1 cellular context compared by ENCODE assay signal in genomic region chr16:10738231-10739077, GRCh38.
TF ChIP-seq lines count a peak whose summit lies in the region.

No MANE protein-coding gene starts in this region.

TF ChIP-seq in GM12878, 131 proteins besides CTCF, POLR2A, EP300 and RAD21 (continued from another document and continues in another):
- TF ChIP-seq IRF5 (IDR thresholded peaks at IDR 0.05; ENCODE audit: borderline replicate concordance) (no peak), ZNF622 (IDR thresholded peaks at IDR 0.05) (no peak), FOS (IDR thresholded peaks at IDR 0.05; ENCODE audit: borderline replicate concordance, extremely low read depth, insufficient read length) (no peak), SMAD5 (IDR thresholded peaks at IDR 0.05; ENCODE audit: low read depth) (no peak), CREM (IDR thresholded peaks at IDR 0.05; ENCODE audit: low read depth) (peak; percentile 73), E2F8 (IDR thresholded peaks at IDR 0.05; ENCODE audit: low read depth, partially characterized antibody) (no peak), HDAC6 (IDR thresholded peaks at IDR 0.05; ENCODE audit: unreplicated experiment) (no peak), MXI1 (IDR thresholded peaks at IDR 0.05; ENCODE audit: low read depth, low read length) (no peak), ZNF274 (IDR thresholded peaks at IDR 0.05; ENCODE audit: insufficient read depth, insufficient read length) (no peak), EED (IDR thresholded peaks at IDR 0.05; ENCODE audit: low read depth) (peak; percentile 91), RFX5 (IDR thresholded peaks at IDR 0.05; ENCODE audit: low read depth, low read length) (no peak), ELK1 (IDR thresholded peaks at IDR 0.05; ENCODE audit: low read depth, low read length) (no peak), MEF2B (IDR thresholded peaks at IDR 0.05; ENCODE audit: partially characterized antibody, poor library complexity, severe bottlenecking) (no peak), RELA (IDR thresholded peaks at IDR 0.05; ENCODE audit: borderline replicate concordance, partially characterized antibody) (no peak), MTA2 (IDR thresholded peaks at IDR 0.05; ENCODE audit: low read depth) (peak; percentile 41; the same call in 1 of the 2 replicates), REST (IDR thresholded peaks at IDR 0.05; ENCODE audit: low read depth, low read length) (0 out of 2 replicates have a peak, but pooled peaks have one; percentile 16), MYC (IDR thresholded peaks at IDR 0.05; ENCODE audit: insufficient read depth, insufficient read length, insufficient replicate concordance, low read length, severe bottlenecking) (no peak), ZBTB33 (IDR thresholded peaks at IDR 0.05) (0 out of 2 replicates have a peak, but pooled peaks have one; percentile 7), NR2C1 (IDR thresholded peaks at IDR 0.05) (peak; percentile 66), SREBF1 (IDR thresholded peaks at IDR 0.05; ENCODE audit: low read length) (no peak), PRDM15 (CRISPR knock-in tag; IDR thresholded peaks at IDR 0.05) (no peak), SIX5 (IDR thresholded peaks at IDR 0.05; ENCODE audit: low read depth, low read length, severe bottlenecking) (no peak), RB1 (IDR thresholded peaks at IDR 0.05; ENCODE audit: borderline replicate concordance) (no peak), TAF1 (IDR thresholded peaks at IDR 0.05; ENCODE audit: borderline replicate concordance, low read depth, low read length) (no peak), RELB (IDR thresholded peaks at IDR 0.05; ENCODE audit: low read depth) (peak; percentile 59), ZNF24 (IDR thresholded peaks at IDR 0.05) (no peak), ZNF217 (IDR thresholded peaks at IDR 0.05) (peak; percentile 96), LARP7 (IDR thresholded peaks at IDR 0.05) (no peak), NKRF (conservative IDR thresholded peaks at IDR 0.05) (0 out of 2 replicates have a peak, but pooled peaks have one; percentile 15), ZNF592 (IDR thresholded peaks at IDR 0.05) (no peak), DPF2 (IDR thresholded peaks at IDR 0.05) (peak; percentile 89), GABPA (IDR thresholded peaks at IDR 0.05; ENCODE audit: low read depth) (no peak), ZNF384 (IDR thresholded peaks at IDR 0.05; ENCODE audit: borderline replicate concordance, low read depth, low read length) (peak; percentile 55), CHD4 (IDR thresholded peaks at IDR 0.05) (peak; percentile 98; the same call in 1 of the 2 replicates), NR2C2 (IDR thresholded peaks at IDR 0.05; ENCODE audit: borderline replicate concordance, control insufficient read depth, insufficient read length, low read depth) (no peak)
